Comparison of ENCODE assay signal across 25 cellular contexts in genomic region chr13:100808848-100809247, GRCh38.
DNase-seq lines count a peak whose midpoint lies in the region; ATAC-seq and TF ChIP-seq lines count a peak whose summit lies in the region.
"Had no signal": no experiment of that assay in that cellular context is flagged by ENCODE, and none has a peak within 500 bp of the region (broad histone marks: within the 10 kb centered on the region; RNA-seq: fewer than 3 reads in every experiment).

No MANE protein-coding gene starts in this region.

- peaks cover 9% of the 10 kb centered on the region for H3K27me3 Mint-ChIP-seq in nephron progenitor cell (ENCODE audit: low read depth, poor library complexity)

- ATAC-seq in GM21576 (IDR thresholded peaks at IDR 0.05; ENCODE audit: unreplicated experiment), result no peak
- ATAC-seq in GM18909 (IDR thresholded peaks at IDR 0.05; ENCODE audit: poor library complexity, unreplicated experiment), result no peak
- ATAC-seq in GM21528 (IDR thresholded peaks at IDR 0.05; ENCODE audit: low FRiP score, unreplicated experiment), result no peak

- no peak overlapping the region for H3K27ac Mint-ChIP-seq in nephron progenitor cell
- H3K27ac Mint-ChIP-seq: CD14-positive monocyte; CD8-positive, alpha-beta memory T cell; T-cell had no signal

- no peaks in the 10 kb centered on the region for H3K36me3 Mint-ChIP-seq in nephron progenitor cell (ENCODE audit: low read depth)
- H3K36me3 Mint-ChIP-seq: CD14-positive monocyte; CD8-positive, alpha-beta memory T cell; T-cell had no signal

- H3K9me3 Mint-ChIP-seq in nephron progenitor cell, result peaks cover 4% of the 10 kb centered on the region
- H3K9me3 Mint-ChIP-seq: T-cell had no signal

- TF ChIP-seq CTCF in nephron progenitor cell (IDR thresholded peaks at IDR 0.05), result no peak

- DNase-seq in NCI-H748 (lab: John Stamatoyannopoulos, UW; ENCODE audit: unreplicated experiment) (peak; percentile 34), NCI-H748 treated with DMSO at 0.1 percent for 48 hours (lab: John Stamatoyannopoulos, UW) (no peak), caudate nucleus (lab: John Stamatoyannopoulos, UW) (peak in 1 of 61 donors; percentile 24), nephron progenitor cell (no peak), substantia nigra (lab: John Stamatoyannopoulos, UW) (peak in 1 of 49 donors; percentile 37)
- DNase-seq: 8988T; ACHN; BE2C; CD8-positive, alpha-beta memory T cell; DMS153; H7; IMR-90; KG1; MG63; NCI-H1694; NCI-H345; NCI-H510A treated with DMSO at 0.1 percent for 48 hours; PC-9; Right ventricle myocardium superior; T-cell had no signal

- H3K4me1 Mint-ChIP-seq in nephron progenitor cell, result peaks cover 37% of the 10 kb centered on the region
- H3K4me1 Mint-ChIP-seq: CD14-positive monocyte; CD8-positive, alpha-beta memory T cell; T-cell had no signal

- peak overlapping the region; percentile 11 for H3K4me3 Mint-ChIP-seq in nephron progenitor cell
- H3K4me3 Mint-ChIP-seq: CD14-positive monocyte; CD8-positive, alpha-beta memory T cell; T-cell had no signal

- H3K27ac ChIP-seq in caudate nucleus (ENCODE audit: low read depth, low read length), result peak overlapping the region; percentile 71
- peak overlapping the region; percentile 73 for H3K27ac ChIP-seq in substantia nigra (ENCODE audit: low read depth, low read length, poor library complexity, severe bottlenecking)
- H3K27ac ChIP-seq: PC-9, SJSA1 had no signal
